ENCODE assay signal across 1 cellular context in genomic region chr7:157089100-157089510, GRCh38.
A peak's percentile ranks its signal among the peaks of the same experiment; 100 is the strongest.
TF ChIP-seq lines count a peak whose summit lies in the region.

No MANE protein-coding gene starts in this region.

TF ChIP-seq in HepG2, 621 proteins besides CTCF, POLR2A, EP300 and RAD21 (continued from another document and continues in another):
- TF ChIP-seq ZBTB40 (IDR thresholded peaks at IDR 0.05): no peak
- no peak for TF ChIP-seq ZBTB40 (CRISPR knock-in tag; IDR thresholded peaks at IDR 0.05)
- peak; percentile 83 for TF ChIP-seq NR2F6 (IDR thresholded peaks at IDR 0.05)
- TF ChIP-seq NR2F6 (CRISPR knock-in tag; IDR thresholded peaks at IDR 0.05): peak; percentile 79
- TF ChIP-seq DBP (CRISPR knock-in tag; IDR thresholded peaks at IDR 0.05; ENCODE audit: not compliant biosample characterization): no peak
- no peak for TF ChIP-seq SMARCE1 (IDR thresholded peaks at IDR 0.05; ENCODE audit: borderline replicate concordance)
- no peak for TF ChIP-seq HHEX (CRISPR knock-in tag; IDR thresholded peaks at IDR 0.05)
- TF ChIP-seq MTA1 (CRISPR knock-in tag; IDR thresholded peaks at IDR 0.05; ENCODE audit: borderline replicate concordance): peak; percentile 78; the same call in 1 of the 2 replicates
- TF ChIP-seq ZBTB46 (CRISPR knock-in tag; IDR thresholded peaks at IDR 0.05; ENCODE audit: borderline replicate concordance): 0 out of 2 replicates have a peak, but pooled peaks have one; percentile 74
- no peak for TF ChIP-seq ZNF33A (CRISPR knock-in tag; IDR thresholded peaks at IDR 0.05; ENCODE audit: borderline replicate concordance)
- TF ChIP-seq ZMYM4 (CRISPR knock-in tag; IDR thresholded peaks at IDR 0.05): peak; percentile 81
- no peak for TF ChIP-seq DPF2 (CRISPR knock-in tag; IDR thresholded peaks at IDR 0.05; ENCODE audit: borderline replicate concordance, low read depth)
- TF ChIP-seq MTA3 (CRISPR knock-in tag; IDR thresholded peaks at IDR 0.05): no peak
- TF ChIP-seq NONO (IDR thresholded peaks at IDR 0.05): no peak
- TF ChIP-seq NONO (CRISPR knock-in tag; conservative IDR thresholded peaks at IDR 0.05): peak; percentile 58; the same call in 1 of the 2 replicates
- no peak for TF ChIP-seq PPARG (CRISPR knock-in tag; conservative IDR thresholded peaks at IDR 0.05)
- no peak for TF ChIP-seq IRX3 (CRISPR knock-in tag; IDR thresholded peaks at IDR 0.05; ENCODE audit: borderline replicate concordance, low read depth)
- TF ChIP-seq SP5 (CRISPR knock-in tag; IDR thresholded peaks at IDR 0.05; ENCODE audit: borderline replicate concordance, low read depth): no peak
- TF ChIP-seq GZF1 (CRISPR knock-in tag; IDR thresholded peaks at IDR 0.05): no peak
- no peak for TF ChIP-seq IRF2 (CRISPR knock-in tag; IDR thresholded peaks at IDR 0.05)
- peak; percentile 28; the same call in 1 of the 2 replicates for TF ChIP-seq RXRA (CRISPR knock-in tag; IDR thresholded peaks at IDR 0.05)
- peak; percentile 27; the same call in 1 of the 2 replicates for TF ChIP-seq PATZ1 (CRISPR knock-in tag; IDR thresholded peaks at IDR 0.05)
- no peak for TF ChIP-seq SKI (IDR thresholded peaks at IDR 0.05; ENCODE audit: partially characterized antibody)
- no peak for TF ChIP-seq ZNF567 (CRISPR knock-in tag; IDR thresholded peaks at IDR 0.05; ENCODE audit: borderline replicate concordance)
- TF ChIP-seq KDM5A (IDR thresholded peaks at IDR 0.05; ENCODE audit: borderline replicate concordance, low read length): no peak
- TF ChIP-seq XRCC5 (optimal IDR thresholded peaks at IDR 0.05; ENCODE audit: low read length): no peak
- no peak for TF ChIP-seq ZNF639 (CRISPR knock-in tag; conservative IDR thresholded peaks at IDR 0.05)
- TF ChIP-seq CERS6 (CRISPR knock-in tag; IDR thresholded peaks at IDR 0.05): no peak
- TF ChIP-seq POGZ (CRISPR knock-in tag; IDR thresholded peaks at IDR 0.05): peak; percentile 55; the same call in 1 of the 2 replicates
- no peak for TF ChIP-seq ZNF326 (CRISPR knock-in tag; IDR thresholded peaks at IDR 0.05; ENCODE audit: borderline replicate concordance)
- TF ChIP-seq BCL3 (CRISPR knock-in tag; IDR thresholded peaks at IDR 0.05): no peak
- no peak for TF ChIP-seq ZNF562 (CRISPR knock-in tag; IDR thresholded peaks at IDR 0.05; ENCODE audit: borderline replicate concordance)
- no peak for TF ChIP-seq FOXK1 (CRISPR knock-in tag; IDR thresholded peaks at IDR 0.05; ENCODE audit: borderline replicate concordance, low read depth)
- TF ChIP-seq TCF12 (IDR thresholded peaks at IDR 0.05): no peak
- TF ChIP-seq TCF12 (CRISPR knock-in tag; IDR thresholded peaks at IDR 0.05): no peak
- no peak for TF ChIP-seq ZNF615 (CRISPR knock-in tag; IDR thresholded peaks at IDR 0.05; ENCODE audit: borderline replicate concordance)
- no peak for TF ChIP-seq KLF11 (CRISPR knock-in tag; IDR thresholded peaks at IDR 0.05)
- TF ChIP-seq MED13 (CRISPR knock-in tag; IDR thresholded peaks at IDR 0.05): no peak
- peak; percentile 76 for TF ChIP-seq ZNF770 (CRISPR knock-in tag; IDR thresholded peaks at IDR 0.05)
- no peak for TF ChIP-seq ZNF276 (CRISPR knock-in tag; IDR thresholded peaks at IDR 0.05; ENCODE audit: low read depth)
- TF ChIP-seq BORCS8-MEF2B (CRISPR knock-in tag; IDR thresholded peaks at IDR 0.05): no peak
